10 cellular contexts compared by ENCODE assay signal in the genomic region with DNA sequence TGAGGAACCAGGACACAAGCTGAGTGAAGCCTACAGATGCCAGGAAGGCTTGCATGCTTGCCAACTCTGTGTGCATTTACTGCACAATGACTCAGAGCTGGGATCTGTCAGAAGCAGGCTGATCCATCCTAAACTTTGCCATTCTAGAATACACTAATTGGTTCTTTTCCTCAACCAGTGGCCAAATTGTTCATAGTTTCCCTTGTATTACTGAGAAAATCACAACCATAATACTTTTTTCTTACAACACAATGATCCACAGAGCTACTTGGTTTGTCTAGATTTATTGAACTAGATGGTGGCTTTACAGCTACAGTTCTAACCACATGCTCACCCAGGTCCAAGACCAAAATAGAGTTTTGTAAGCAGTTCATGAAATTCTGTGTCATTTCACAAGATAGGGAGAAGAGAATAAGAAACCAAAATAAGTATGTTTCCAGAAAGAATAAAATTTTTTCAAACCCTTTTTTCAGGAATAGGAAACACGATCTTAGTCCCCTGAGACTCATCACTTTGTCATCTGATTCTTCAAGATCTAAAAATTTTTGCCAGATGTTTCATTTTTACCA. TPM values are rescaled to one million over a fixed set of nuclear protein-coding genes. Genes with fewer than 3 reads are reported as not detected.
DNase-seq lines count a peak whose midpoint lies in the region; ATAC-seq and TF ChIP-seq lines count a peak whose summit lies in the region.
"Had no signal": no experiment of that assay in that cellular context is flagged by ENCODE, and none has a peak within 500 bp of the region (broad histone marks: within the 10 kb centered on the region; RNA-seq: fewer than 3 reads in every experiment).

No MANE protein-coding gene starts in this region.

- no peaks in the 10 kb centered on the region for H4K20me1 ChIP-seq in PC-3 (ENCODE audit: low read length)

- TF ChIP-seq CTCF in PC-3 (conservative IDR thresholded peaks at IDR 0.05; ENCODE audit: low read depth, low read length) (no peak), CD14-positive monocyte (IDR thresholded peaks at IDR 0.05) (no peak)

- intact Hi-C loops in PC-3 (cut with micrococcal nuclease) (loop anchor here (5.0 to 10.0 kb wide), 2 partner anchors 36 to 173 kb away; no protein-coding TSS in a partner anchor), CD14-positive monocyte (cut with micrococcal nuclease) (no loop called here)
- intact Hi-C loops in activated T-helper 2 cell treated with anti-CD3 and anti-CD28 coated beads, Interferon-gamma antibody, Interleukin-2, Interleukin-4, amounts not matched to agents 10 μg/mL and 5 μg/mL and 100 μg/mL, durations not matched to agents 14 hours and 24 hours and 36 hours (cut with micrococcal nuclease) = no loop called here

- no peak overlapping the region for H3K27ac Mint-ChIP-seq in activated T-helper 2 cell treated with anti-CD3 and anti-CD28 coated beads, Interferon-gamma antibody, Interleukin-2, Interleukin-4, amounts not matched to agents 10 μg/mL and 5 μg/mL and 100 μg/mL, durations not matched to agents 14 hours and 24 hours and 36 hours
- peak overlapping the region in 1 of 7 donors; percentile 40 for H3K27ac Mint-ChIP-seq in CD14-positive monocyte
- H3K27ac Mint-ChIP-seq: activated CD4-positive, alpha-beta memory T cell treated with anti-CD3 and anti-CD28 coated beads for 36 hours had no signal

- no peak overlapping the region for H3K4me3 Mint-ChIP-seq in activated T-helper 2 cell treated with anti-CD3 and anti-CD28 coated beads, Interferon-gamma antibody, Interleukin-2, Interleukin-4, amounts not matched to agents 10 μg/mL and 5 μg/mL and 100 μg/mL, durations not matched to agents 14 hours and 24 hours and 36 hours (ENCODE audit: low read depth)
- H3K4me3 Mint-ChIP-seq in CD14-positive monocyte = no peak overlapping the region
- H3K4me3 Mint-ChIP-seq: activated CD4-positive, alpha-beta memory T cell treated with anti-CD3 and anti-CD28 coated beads for 36 hours had no signal

- no peaks in the 10 kb centered on the region for H3K27me3 ChIP-seq in PC-3 (ENCODE audit: low read length)
- H3K27me3 ChIP-seq: right lobe of liver had no signal

- no peaks in the 10 kb centered on the region for H3K9me3 Mint-ChIP-seq in activated T-helper 2 cell treated with anti-CD3 and anti-CD28 coated beads, Interferon-gamma antibody, Interleukin-2, Interleukin-4, amounts not matched to agents 10 μg/mL and 5 μg/mL and 100 μg/mL, durations not matched to agents 14 hours and 24 hours and 36 hours
- H3K9me3 Mint-ChIP-seq in CD14-positive monocyte = peaks cover 0 to 2% (median 0%) of the 10 kb centered on the region in 7 donors
- H3K9me3 Mint-ChIP-seq: activated CD4-positive, alpha-beta memory T cell treated with anti-CD3 and anti-CD28 coated beads for 36 hours had no signal

- H3K4me2 ChIP-seq in PC-3 (ENCODE audit: low read length) = peak overlapping the region; percentile 80

- H3K36me3 Mint-ChIP-seq in activated T-helper 2 cell treated with anti-CD3 and anti-CD28 coated beads, Interferon-gamma antibody, Interleukin-2, Interleukin-4, amounts not matched to agents 10 μg/mL and 5 μg/mL and 100 μg/mL, durations not matched to agents 14 hours and 24 hours and 36 hours (ENCODE audit: low read depth) = no peaks in the 10 kb centered on the region
- H3K36me3 Mint-ChIP-seq in CD14-positive monocyte = no peaks in the 10 kb centered on the region
- H3K36me3 Mint-ChIP-seq: activated CD4-positive, alpha-beta memory T cell treated with anti-CD3 and anti-CD28 coated beads for 36 hours had no signal

- H3K27me3 Mint-ChIP-seq in activated T-helper 2 cell treated with anti-CD3 and anti-CD28 coated beads, Interferon-gamma antibody, Interleukin-2, Interleukin-4, amounts not matched to agents 10 μg/mL and 5 μg/mL and 100 μg/mL, durations not matched to agents 14 hours and 24 hours and 36 hours (ENCODE audit: low read depth) = peaks cover 12% of the 10 kb centered on the region
- H3K27me3 Mint-ChIP-seq in CD14-positive monocyte (ENCODE audit: low read depth in 3 of 3) = peaks cover 0 to 2% (median 0%) of the 10 kb centered on the region in 3 donors
- H3K27me3 Mint-ChIP-seq: activated CD4-positive, alpha-beta memory T cell treated with anti-CD3 and anti-CD28 coated beads for 36 hours had no signal

- peak; percentile 40 for DNase-seq in GF-D8 (lab: John Stamatoyannopoulos, UW)
- peak; percentile 90 for DNase-seq in PC-3
- peak; percentile 85 for DNase-seq in fibroblast of gingiva (ENCODE audit: low read depth)
- DNase-seq in renal cortical epithelial cell (ENCODE audit: low read depth) = peak; percentile 81
- DNase-seq in activated T-helper 2 cell treated with anti-CD3 and anti-CD28 coated beads, Interferon-gamma antibody, Interleukin-2, Interleukin-4, amounts not matched to agents 10 μg/mL and 5 μg/mL and 100 μg/mL, durations not matched to agents 14 hours and 24 hours and 36 hours (ENCODE audit: low spot score) = no peak
- DNase-seq in CD14-positive monocyte (ENCODE audit: low spot score) = no peak
- DNase-seq: activated CD4-positive, alpha-beta memory T cell treated with anti-CD3 and anti-CD28 coated beads for 36 hours; right lobe of liver had no signal

- BruUV-seq in PC-3 (replicated peaks; lab: Mats Ljungman, UMichigan) = no TSS peak

- no peaks in the 10 kb centered on the region for H3K79me2 ChIP-seq in PC-3 (ENCODE audit: low read length)

- H3F3A ChIP-seq in PC-3 (ENCODE audit: low read length, unreplicated experiment) = peaks cover 5% of the 10 kb centered on the region

- POLR2A ChIA-PET in PC-3 (lab: Charles Lee; ENCODE audit: unreplicated experiment) = no interaction called here

- ATAC-seq in PC-3 (peak; percentile 88), HG03342 (IDR thresholded peaks at IDR 0.05; ENCODE audit: unreplicated experiment) (no peak), HG02973 (IDR thresholded peaks at IDR 0.05; ENCODE audit: unreplicated experiment) (no peak)

- H3K9me2 ChIP-seq in PC-3 (replicated peaks; ENCODE audit: low read length) = no peaks in the 10 kb centered on the region

- CTCF ChIA-PET in PC-3 (lab: Charles Lee) = interaction anchor here (0.5 to 0.6 kb wide), 2 partner anchors 133 to 183 kb away, joined by 3 to 4 read pairs; a partner anchor contains a TSS

- H3K4me1 ChIP-seq in PC-3 (ENCODE audit: insufficient read depth, low read length) = peaks cover 45% of the 10 kb centered on the region
- H3K4me1 ChIP-seq: right lobe of liver had no signal

- H3K9ac ChIP-seq in PC-3 (ENCODE audit: low read length) = no peak overlapping the region; the same call in 1 of the 2 replicates

- no peaks in the 10 kb centered on the region for H3K4me1 Mint-ChIP-seq in activated T-helper 2 cell treated with anti-CD3 and anti-CD28 coated beads, Interferon-gamma antibody, Interleukin-2, Interleukin-4, amounts not matched to agents 10 μg/mL and 5 μg/mL and 100 μg/mL, durations not matched to agents 14 hours and 24 hours and 36 hours (ENCODE audit: low read depth)
- peaks cover 78% of the 10 kb centered on the region for H3K4me1 Mint-ChIP-seq in CD14-positive monocyte

- peak overlapping the region; percentile 30; the same call in 1 of the 2 replicates for H3K4me3 ChIP-seq in PC-3 (ENCODE audit: low read length)
- H3K4me3 ChIP-seq: right lobe of liver had no signal

- peak overlapping the region; percentile 74 for H3K27ac ChIP-seq in PC-3 (ENCODE audit: low read length)
- H3K27ac ChIP-seq: right lobe of liver had no signal

- no peaks in the 10 kb centered on the region for H3K9me3 ChIP-seq in PC-3 (ENCODE audit: low read length)
- H3K9me3 ChIP-seq: right lobe of liver had no signal

- H3K36me3 ChIP-seq in PC-3 (ENCODE audit: low read depth, low read length) = no peaks in the 10 kb centered on the region
- H3K36me3 ChIP-seq: right lobe of liver had no signal

- H2AFZ ChIP-seq in PC-3 (ENCODE audit: low read length) = no peak overlapping the region

RNA-seq across cellular contexts. Expression of a gene that starts 21.0 kb away (rescaled TPM):
- total RNA-seq in PC-3 (2014; rRNA removed) (0.11 TPM in 1 of 2 replicates, not detected in the other), renal cortical epithelial cell (1.1 and 2.6 TPM in 2 replicates)
- 0.18 TPM in 1 of 2 replicates, not detected in the other for total RNA-seq in activated T-helper 2 cell treated with anti-CD3 and anti-CD28 coated beads, Interferon-gamma antibody, Interleukin-2, Interleukin-4, amounts not matched to agents 10 μg/mL and 5 μg/mL and 100 μg/mL, durations not matched to agents 14 hours and 24 hours and 36 hours
- polyA plus RNA-seq in CD14-positive monocyte = not detected

Comparison
In these comparisons a context has a peak if more than half of its experiments do, and no peak if none do; other contexts are left out.
1. DNase-seq: peak in GF-D8 (single experiment), PC-3 (single experiment), fibroblast of gingiva (single experiment) and renal cortical epithelial cell (single experiment); none in activated T-helper 2 cell treated with anti-CD3 and anti-CD28 coated beads, Interferon-gamma antibody, Interleukin-2, Interleukin-4, amounts not matched to agents 10 μg/mL and 5 μg/mL and 100 μg/mL, durations not matched to agents 14 hours and 24 hours and 36 hours (single experiment) and CD14-positive monocyte (single experiment).